Comparison of ENCODE assay signal across 2 cellular contexts in the genomic region with DNA sequence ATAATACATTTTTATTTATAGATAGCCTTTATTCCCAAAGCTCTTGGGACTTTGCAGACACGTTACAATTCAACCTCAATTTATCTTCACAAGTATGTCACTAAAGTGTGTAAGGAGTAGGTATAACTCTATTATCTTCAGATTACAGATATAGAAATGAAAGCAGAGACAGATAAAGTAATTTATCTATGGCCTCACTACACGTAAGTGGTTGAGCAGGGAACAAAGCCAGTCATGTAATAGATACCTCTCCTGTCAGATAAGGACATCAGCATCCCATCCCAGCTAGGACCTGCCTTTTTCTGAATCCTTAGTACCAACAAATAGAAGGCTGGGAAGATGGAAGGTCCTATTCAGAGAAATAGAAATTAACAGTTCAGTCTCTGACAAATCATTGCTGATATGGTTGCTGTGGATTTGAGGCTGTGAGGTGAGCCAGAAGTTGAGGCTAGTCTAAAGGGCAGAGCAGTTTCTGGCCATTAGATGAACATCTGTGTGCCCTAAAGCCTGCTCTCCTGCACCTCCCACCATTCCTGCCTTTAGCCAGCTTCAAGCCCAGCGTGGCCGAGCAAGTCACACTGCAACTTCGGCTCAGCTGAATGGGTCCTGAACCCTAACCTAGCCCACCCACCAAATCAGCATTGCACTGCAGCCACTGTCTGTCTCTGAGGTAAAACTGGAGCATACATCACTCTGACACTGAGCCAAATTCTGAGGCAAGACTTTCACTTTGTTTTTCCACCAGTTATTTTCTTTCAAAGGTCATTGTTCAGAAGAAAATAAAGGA.
A peak's percentile ranks its signal among the peaks of the same experiment; 100 is the strongest.
TF ChIP-seq lines count a peak whose summit lies in the region.

No MANE protein-coding gene starts in this region.

TF ChIP-seq in GM23338, 12 proteins besides CTCF, POLR2A, EP300 and RAD21 (continued from another document):
- TF ChIP-seq, protein P1, sequence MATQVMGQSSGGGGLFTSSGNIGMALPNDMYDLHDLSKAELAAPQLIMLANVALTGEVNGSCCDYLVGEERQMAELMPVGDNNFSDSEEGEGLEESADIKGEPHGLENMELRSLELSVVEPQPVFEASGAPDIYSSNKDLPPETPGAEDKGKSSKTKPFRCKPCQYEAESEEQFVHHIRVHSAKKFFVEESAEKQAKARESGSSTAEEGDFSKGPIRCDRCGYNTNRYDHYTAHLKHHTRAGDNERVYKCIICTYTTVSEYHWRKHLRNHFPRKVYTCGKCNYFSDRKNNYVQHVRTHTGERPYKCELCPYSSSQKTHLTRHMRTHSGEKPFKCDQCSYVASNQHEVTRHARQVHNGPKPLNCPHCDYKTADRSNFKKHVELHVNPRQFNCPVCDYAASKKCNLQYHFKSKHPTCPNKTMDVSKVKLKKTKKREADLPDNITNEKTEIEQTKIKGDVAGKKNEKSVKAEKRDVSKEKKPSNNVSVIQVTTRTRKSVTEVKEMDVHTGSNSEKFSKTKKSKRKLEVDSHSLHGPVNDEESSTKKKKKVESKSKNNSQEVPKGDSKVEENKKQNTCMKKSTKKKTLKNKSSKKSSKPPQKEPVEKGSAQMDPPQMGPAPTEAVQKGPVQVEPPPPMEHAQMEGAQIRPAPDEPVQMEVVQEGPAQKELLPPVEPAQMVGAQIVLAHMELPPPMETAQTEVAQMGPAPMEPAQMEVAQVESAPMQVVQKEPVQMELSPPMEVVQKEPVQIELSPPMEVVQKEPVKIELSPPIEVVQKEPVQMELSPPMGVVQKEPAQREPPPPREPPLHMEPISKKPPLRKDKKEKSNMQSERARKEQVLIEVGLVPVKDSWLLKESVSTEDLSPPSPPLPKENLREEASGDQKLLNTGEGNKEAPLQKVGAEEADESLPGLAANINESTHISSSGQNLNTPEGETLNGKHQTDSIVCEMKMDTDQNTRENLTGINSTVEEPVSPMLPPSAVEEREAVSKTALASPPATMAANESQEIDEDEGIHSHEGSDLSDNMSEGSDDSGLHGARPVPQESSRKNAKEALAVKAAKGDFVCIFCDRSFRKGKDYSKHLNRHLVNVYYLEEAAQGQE (IDR thresholded peaks at IDR 0.05; ENCODE audit: unreplicated experiment), result no peak
- TF ChIP-seq, protein P2, sequence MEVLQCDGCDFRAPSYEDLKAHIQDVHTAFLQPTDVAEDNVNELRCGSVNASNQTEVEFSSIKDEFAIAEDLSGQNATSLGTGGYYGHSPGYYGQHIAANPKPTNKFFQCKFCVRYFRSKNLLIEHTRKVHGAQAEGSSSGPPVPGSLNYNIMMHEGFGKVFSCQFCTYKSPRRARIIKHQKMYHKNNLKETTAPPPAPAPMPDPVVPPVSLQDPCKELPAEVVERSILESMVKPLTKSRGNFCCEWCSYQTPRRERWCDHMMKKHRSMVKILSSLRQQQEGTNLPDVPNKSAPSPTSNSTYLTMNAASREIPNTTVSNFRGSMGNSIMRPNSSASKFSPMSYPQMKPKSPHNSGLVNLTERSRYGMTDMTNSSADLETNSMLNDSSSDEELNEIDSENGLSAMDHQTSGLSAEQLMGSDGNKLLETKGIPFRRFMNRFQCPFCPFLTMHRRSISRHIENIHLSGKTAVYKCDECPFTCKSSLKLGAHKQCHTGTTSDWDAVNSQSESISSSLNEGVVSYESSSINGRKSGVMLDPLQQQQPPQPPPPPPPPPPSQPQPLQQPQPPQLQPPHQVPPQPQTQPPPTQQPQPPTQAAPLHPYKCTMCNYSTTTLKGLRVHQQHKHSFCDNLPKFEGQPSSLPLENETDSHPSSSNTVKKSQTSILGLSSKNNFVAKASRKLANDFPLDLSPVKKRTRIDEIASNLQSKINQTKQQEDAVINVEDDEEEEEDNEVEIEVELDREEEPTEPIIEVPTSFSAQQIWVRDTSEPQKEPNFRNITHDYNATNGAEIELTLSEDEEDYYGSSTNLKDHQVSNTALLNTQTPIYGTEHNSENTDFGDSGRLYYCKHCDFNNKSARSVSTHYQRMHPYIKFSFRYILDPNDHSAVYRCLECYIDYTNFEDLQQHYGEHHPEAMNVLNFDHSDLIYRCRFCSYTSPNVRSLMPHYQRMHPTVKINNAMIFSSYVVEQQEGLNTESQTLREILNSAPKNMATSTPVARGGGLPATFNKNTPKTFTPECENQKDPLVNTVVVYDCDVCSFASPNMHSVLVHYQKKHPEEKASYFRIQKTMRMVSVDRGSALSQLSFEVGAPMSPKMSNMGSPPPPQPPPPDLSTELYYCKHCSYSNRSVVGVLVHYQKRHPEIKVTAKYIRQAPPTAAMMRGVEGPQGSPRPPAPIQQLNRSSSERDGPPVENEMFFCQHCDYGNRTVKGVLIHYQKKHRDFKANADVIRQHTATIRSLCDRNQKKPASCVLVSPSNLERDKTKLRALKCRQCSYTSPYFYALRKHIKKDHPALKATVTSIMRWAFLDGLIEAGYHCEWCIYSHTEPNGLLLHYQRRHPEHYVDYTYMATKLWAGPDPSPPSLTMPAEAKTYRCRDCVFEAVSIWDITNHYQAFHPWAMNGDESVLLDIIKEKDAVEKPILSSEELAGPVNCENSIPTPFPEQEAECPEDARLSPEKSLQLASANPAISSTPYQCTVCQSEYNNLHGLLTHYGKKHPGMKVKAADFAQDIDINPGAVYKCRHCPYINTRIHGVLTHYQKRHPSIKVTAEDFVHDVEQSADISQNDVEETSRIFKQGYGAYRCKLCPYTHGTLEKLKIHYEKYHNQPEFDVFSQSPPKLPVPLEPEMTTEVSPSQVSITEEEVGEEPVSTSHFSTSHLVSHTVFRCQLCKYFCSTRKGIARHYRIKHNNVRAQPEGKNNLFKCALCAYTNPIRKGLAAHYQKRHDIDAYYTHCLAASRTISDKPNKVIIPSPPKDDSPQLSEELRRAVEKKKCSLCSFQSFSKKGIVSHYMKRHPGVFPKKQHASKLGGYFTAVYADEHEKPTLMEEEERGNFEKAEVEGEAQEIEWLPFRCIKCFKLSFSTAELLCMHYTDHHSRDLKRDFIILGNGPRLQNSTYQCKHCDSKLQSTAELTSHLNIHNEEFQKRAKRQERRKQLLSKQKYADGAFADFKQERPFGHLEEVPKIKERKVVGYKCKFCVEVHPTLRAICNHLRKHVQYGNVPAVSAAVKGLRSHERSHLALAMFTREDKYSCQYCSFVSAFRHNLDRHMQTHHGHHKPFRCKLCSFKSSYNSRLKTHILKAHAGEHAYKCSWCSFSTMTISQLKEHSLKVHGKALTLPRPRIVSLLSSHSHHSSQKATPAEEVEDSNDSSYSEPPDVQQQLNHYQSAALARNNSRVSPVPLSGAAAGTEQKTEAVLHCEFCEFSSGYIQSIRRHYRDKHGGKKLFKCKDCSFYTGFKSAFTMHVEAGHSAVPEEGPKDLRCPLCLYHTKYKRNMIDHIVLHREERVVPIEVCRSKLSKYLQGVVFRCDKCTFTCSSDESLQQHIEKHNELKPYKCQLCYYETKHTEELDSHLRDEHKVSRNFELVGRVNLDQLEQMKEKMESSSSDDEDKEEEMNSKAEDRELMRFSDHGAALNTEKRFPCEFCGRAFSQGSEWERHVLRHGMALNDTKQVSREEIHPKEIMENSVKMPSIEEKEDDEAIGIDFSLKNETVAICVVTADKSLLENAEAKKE (CRISPR knock-in tag; IDR thresholded peaks at IDR 0.05), result no peak
- no peak for TF ChIP-seq POLR2AphosphoS5 (IDR thresholded peaks at IDR 0.05; ENCODE audit: low read depth)
- TF ChIP-seq, protein P3, sequence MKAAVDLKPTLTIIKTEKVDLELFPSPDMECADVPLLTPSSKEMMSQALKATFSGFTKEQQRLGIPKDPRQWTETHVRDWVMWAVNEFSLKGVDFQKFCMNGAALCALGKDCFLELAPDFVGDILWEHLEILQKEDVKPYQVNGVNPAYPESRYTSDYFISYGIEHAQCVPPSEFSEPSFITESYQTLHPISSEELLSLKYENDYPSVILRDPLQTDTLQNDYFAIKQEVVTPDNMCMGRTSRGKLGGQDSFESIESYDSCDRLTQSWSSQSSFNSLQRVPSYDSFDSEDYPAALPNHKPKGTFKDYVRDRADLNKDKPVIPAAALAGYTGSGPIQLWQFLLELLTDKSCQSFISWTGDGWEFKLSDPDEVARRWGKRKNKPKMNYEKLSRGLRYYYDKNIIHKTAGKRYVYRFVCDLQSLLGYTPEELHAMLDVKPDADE (IDR thresholded peaks at IDR 0.05), result no peak
- TF ChIP-seq EZH2phosphoT487 (IDR thresholded peaks at IDR 0.05; ENCODE audit: unreplicated experiment), result no peak

TF ChIP-seq in SK-N-SH treated with all-trans-retinoic acid at 6 μM for 48 hours, 23 proteins besides CTCF, POLR2A, EP300 and RAD21 (continued from another document):
- peak; percentile 40; the same call in 1 of the 2 replicates for TF ChIP-seq TCF4 (CRISPR knock-in tag; IDR thresholded peaks at IDR 0.05; ENCODE audit: borderline replicate concordance)
- TF ChIP-seq, protein P4, sequence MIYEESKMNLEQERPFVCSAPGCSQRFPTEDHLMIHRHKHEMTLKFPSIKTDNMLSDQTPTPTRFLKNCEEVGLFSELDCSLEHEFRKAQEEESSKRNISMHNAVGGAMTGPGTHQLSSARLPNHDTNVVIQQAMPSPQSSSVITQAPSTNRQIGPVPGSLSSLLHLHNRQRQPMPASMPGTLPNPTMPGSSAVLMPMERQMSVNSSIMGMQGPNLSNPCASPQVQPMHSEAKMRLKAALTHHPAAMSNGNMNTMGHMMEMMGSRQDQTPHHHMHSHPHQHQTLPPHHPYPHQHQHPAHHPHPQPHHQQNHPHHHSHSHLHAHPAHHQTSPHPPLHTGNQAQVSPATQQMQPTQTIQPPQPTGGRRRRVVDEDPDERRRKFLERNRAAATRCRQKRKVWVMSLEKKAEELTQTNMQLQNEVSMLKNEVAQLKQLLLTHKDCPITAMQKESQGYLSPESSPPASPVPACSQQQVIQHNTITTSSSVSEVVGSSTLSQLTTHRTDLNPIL (CRISPR knock-in tag; IDR thresholded peaks at IDR 0.05; ENCODE audit: low read depth), result no peak
- TF ChIP-seq, protein P5, sequence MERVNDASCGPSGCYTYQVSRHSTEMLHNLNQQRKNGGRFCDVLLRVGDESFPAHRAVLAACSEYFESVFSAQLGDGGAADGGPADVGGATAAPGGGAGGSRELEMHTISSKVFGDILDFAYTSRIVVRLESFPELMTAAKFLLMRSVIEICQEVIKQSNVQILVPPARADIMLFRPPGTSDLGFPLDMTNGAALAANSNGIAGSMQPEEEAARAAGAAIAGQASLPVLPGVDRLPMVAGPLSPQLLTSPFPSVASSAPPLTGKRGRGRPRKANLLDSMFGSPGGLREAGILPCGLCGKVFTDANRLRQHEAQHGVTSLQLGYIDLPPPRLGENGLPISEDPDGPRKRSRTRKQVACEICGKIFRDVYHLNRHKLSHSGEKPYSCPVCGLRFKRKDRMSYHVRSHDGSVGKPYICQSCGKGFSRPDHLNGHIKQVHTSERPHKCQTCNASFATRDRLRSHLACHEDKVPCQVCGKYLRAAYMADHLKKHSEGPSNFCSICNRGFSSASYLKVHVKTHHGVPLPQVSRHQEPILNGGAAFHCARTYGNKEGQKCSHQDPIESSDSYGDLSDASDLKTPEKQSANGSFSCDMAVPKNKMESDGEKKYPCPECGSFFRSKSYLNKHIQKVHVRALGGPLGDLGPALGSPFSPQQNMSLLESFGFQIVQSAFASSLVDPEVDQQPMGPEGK (CRISPR knock-in tag; IDR thresholded peaks at IDR 0.05; ENCODE audit: borderline replicate concordance), result no peak
TF ChIP-seq in SK-N-SH treated with all-trans-retinoic acid at 6 μM for 48 hours: peak in this region for 3.
